Comparison of ENCODE assay signal across 8 cellular contexts in genomic region chr12:53324779-53325538, GRCh38. TPM values are rescaled to one million over a fixed set of nuclear protein-coding genes. Genes with fewer than 3 reads are reported as not detected.
DNase-seq lines count a peak whose midpoint lies in the region; ATAC-seq and TF ChIP-seq lines count a peak whose summit lies in the region.

No MANE protein-coding gene starts in this region.

- peak; percentile 72 to 84 (median 75) for DNase-seq in CD4-positive, alpha-beta memory T cell
- DNase-seq in HL-60 (ENCODE audit: low read depth in 1 of 2, low spot score in 1 of 2) (peak; percentile 80 to 85), NCI-H82 (lab: John Stamatoyannopoulos, UW) (peak; percentile 94), mesendoderm (peak; percentile 89)
- DNase-seq in activated CD8-positive, alpha-beta memory T cell treated with anti-CD3 and anti-CD28 coated beads for 1 hour (ENCODE audit: extremely low read depth in 1 of 2, low read depth in 1 of 2): peak; percentile 63 to 74
- DNase-seq in effector memory CD4-positive, alpha-beta T cell: peak; percentile 71 to 76 (median 72)
- peak; percentile 76 for DNase-seq in stimulated activated CD8-positive, alpha-beta memory T cell treated with anti-CD3 and anti-CD28 coated beads, Interleukin-12 subunit alpha, Interleukin-12 subunit beta, amount 100 ng/mL, for 4 hours (ENCODE audit: low read depth)

- H3K4ac ChIP-seq in mesendoderm (ENCODE audit: low read depth, low read length): peak overlapping the region; percentile 98

- H2BK15ac ChIP-seq in mesendoderm (replicated peaks; ENCODE audit: low read depth): peak overlapping the region; percentile 14

- peaks cover 2 to 5% of the 10 kb centered on the region in 2 donors for H3K27me3 Mint-ChIP-seq in CD4-positive, alpha-beta memory T cell

- CTCF ChIA-PET in CD4-positive, alpha-beta memory T cell (lab: Charles Lee; ENCODE audit: partially characterized antibody): interaction anchor here (0.9 to 14.0 kb wide), 14 partner anchors 10 to 184 kb away, joined by 3 to 294 read pairs (median 14); partner anchors contain the start of genes AMHR2, ITGB7, MAP3K12 and MYG1

- no peaks in the 10 kb centered on the region for H3K79me2 ChIP-seq in mesendoderm (ENCODE audit: control insufficient read depth, insufficient read depth, low read length)

- no peak overlapping the region for H2AK5ac ChIP-seq in mesendoderm (ENCODE audit: low read length)

- peak overlapping the region; percentile 86 for H3K56ac ChIP-seq in mesendoderm (ENCODE audit: low read length)

- no peaks in the 10 kb centered on the region for H3K36me3 ChIP-seq in CD4-positive, alpha-beta memory T cell (ENCODE audit: insufficient read depth, low read length)
- peaks cover 3% of the 10 kb centered on the region for H3K36me3 ChIP-seq in effector memory CD4-positive, alpha-beta T cell (ENCODE audit: control insufficient read depth, insufficient read depth, low read length)
- H3K36me3 ChIP-seq in mesendoderm (ENCODE audit: control insufficient read depth, insufficient read depth, low read length): no peaks in the 10 kb centered on the region

- H3K9me3 Mint-ChIP-seq in CD4-positive, alpha-beta memory T cell: no peaks in the 10 kb centered on the region

- H2BK120ac ChIP-seq in mesendoderm (ENCODE audit: low read depth, low read length): peak overlapping the region; percentile 96

- TF ChIP-seq CTCF in HL-60 (IDR thresholded peaks at IDR 0.05; ENCODE audit: insufficient read depth, low read length): peak; percentile 7

- no CpG with 5 or more reads among the region's 71 CpGs for WGBS in mesendoderm (ENCODE audit: extremely low coverage, insufficient coverage, low lambda C conversion rate)

- peak overlapping the region; percentile 95 to 98 (median 97) for H3K27ac Mint-ChIP-seq in CD4-positive, alpha-beta memory T cell

- H3K27ac ChIP-seq in CD4-positive, alpha-beta memory T cell (ENCODE audit: low read depth, low read length): peak overlapping the region; percentile 70
- H3K27ac ChIP-seq in HL-60 (replicated peaks) (peak overlapping the region; percentile 86), mesendoderm (ENCODE audit: low read depth, low read length) (peak overlapping the region; percentile 75)
- H3K27ac ChIP-seq in effector memory CD4-positive, alpha-beta T cell (ENCODE audit: insufficient read depth, low read length, poor library complexity, severe bottlenecking): peak overlapping the region; percentile 68

- H4K5ac ChIP-seq in mesendoderm (ENCODE audit: low read length): no peak overlapping the region

- H3K18ac ChIP-seq in mesendoderm (ENCODE audit: low read length): peak overlapping the region; percentile 99

- peaks cover 0 to 17% of the 10 kb centered on the region in 2 donors for H3K36me3 Mint-ChIP-seq in CD4-positive, alpha-beta memory T cell

- ATAC-seq in GM19452 (IDR thresholded peaks at IDR 0.05; ENCODE audit: unreplicated experiment): peak; percentile 51

- POLR2A ChIA-PET in CD4-positive, alpha-beta memory T cell (lab: Charles Lee; ENCODE audit: partially characterized antibody): interaction anchor here (0.7 to 8.9 kb wide), 19 partner anchors 20 to 319 kb away, joined by 3 to 193 read pairs (median 6); partner anchors contain the start of genes CSAD, EIF4B, MAP3K12 and MYG1

- peaks cover 2% of the 10 kb centered on the region for H3K79me1 ChIP-seq in mesendoderm (ENCODE audit: low read length)

- peak overlapping the region; percentile 88 to 98 (median 94) for H3K4me3 Mint-ChIP-seq in CD4-positive, alpha-beta memory T cell

- H3K4me2 ChIP-seq in mesendoderm (ENCODE audit: low read length): peak overlapping the region; percentile 47

- no peaks in the 10 kb centered on the region for H3K27me3 ChIP-seq in CD4-positive, alpha-beta memory T cell (ENCODE audit: insufficient read depth, low read length)
- peaks cover 8% of the 10 kb centered on the region for H3K27me3 ChIP-seq in HL-60 (ENCODE audit: insufficient read depth, poor library complexity, severe bottlenecking)
- no peaks in the 10 kb centered on the region for H3K27me3 ChIP-seq in effector memory CD4-positive, alpha-beta T cell (replicated peaks; ENCODE audit: control insufficient read depth, insufficient read depth, low read length, poor library complexity, severe bottlenecking)
- no peaks in the 10 kb centered on the region for H3K27me3 ChIP-seq in mesendoderm (ENCODE audit: insufficient read depth, low read length, poor library complexity)

- intact Hi-C loops in CD4-positive, alpha-beta memory T cell (cut with micrococcal nuclease): loop anchor here (1.0 to 2.0 kb wide), 5 partner anchors 20 to 183 kb away; partner anchors contain the start of genes ESPL1 and SP1

- H3K4me1 Mint-ChIP-seq in CD4-positive, alpha-beta memory T cell: peaks cover 24 to 50% (median 33%) of the 10 kb centered on the region in 4 donors

- H2BK5ac ChIP-seq in mesendoderm (ENCODE audit: low read length): no peak overlapping the region

- peak overlapping the region; percentile 43 for H4K8ac ChIP-seq in mesendoderm (ENCODE audit: low read depth, low read length)

- no peaks in the 10 kb centered on the region for H3K9me3 ChIP-seq in CD4-positive, alpha-beta memory T cell (ENCODE audit: control insufficient read depth in 1 of 2, low read length in 2 of 2)
- H3K9me3 ChIP-seq in effector memory CD4-positive, alpha-beta T cell (ENCODE audit: control insufficient read depth, low read length): no peaks in the 10 kb centered on the region

- peak overlapping the region; percentile 95 for H3K23ac ChIP-seq in mesendoderm (ENCODE audit: low read length)

- H3K4me3 ChIP-seq in CD4-positive, alpha-beta memory T cell (ENCODE audit: low read length in 2 of 2): peak overlapping the region; percentile 61 to 79
- H3K4me3 ChIP-seq in HL-60 (replicated peaks; ENCODE audit: insufficient read depth, low read length) (peak overlapping the region; percentile 48), mesendoderm (ENCODE audit: low read length) (peak overlapping the region; percentile 51)
- H3K4me3 ChIP-seq in effector memory CD4-positive, alpha-beta T cell (ENCODE audit: insufficient read depth, low read depth, low read length, poor library complexity, severe bottlenecking): peak overlapping the region; percentile 64

- H3K9ac ChIP-seq in mesendoderm (ENCODE audit: low read length): peak overlapping the region; percentile 89

- peaks cover 44% of the 10 kb centered on the region for H3K4me1 ChIP-seq in CD4-positive, alpha-beta memory T cell (ENCODE audit: insufficient read depth, low read length)
- H3K4me1 ChIP-seq in effector memory CD4-positive, alpha-beta T cell (ENCODE audit: control insufficient read depth, insufficient read depth, low read length, poor library complexity, severe bottlenecking): peaks cover 23% of the 10 kb centered on the region
- H3K4me1 ChIP-seq in mesendoderm (ENCODE audit: control insufficient read depth, low read depth, low read length): peaks cover 3% of the 10 kb centered on the region

RNA-seq across cellular contexts. Expression of gene AAAS, which starts 3.5 kb away (rescaled TPM):
- 10 to 100 TPM; 63.6 to 66.5 TPM for total RNA-seq in CD4-positive, alpha-beta memory T cell
- polyA plus RNA-seq in CD4-positive, alpha-beta memory T cell: 10 to 100 TPM; 32.5 to 47.8 TPM
- polyA plus RNA-seq in mesendoderm (2013, experiment 1 of 2): 45.2 TPM
- polyA plus RNA-seq in mesendoderm (2013, experiment 2 of 2): 44.8 TPM

RNA-seq across cellular contexts. Expression of gene SP7, which starts 11.2 kb away (rescaled TPM):
- not detected for total RNA-seq in CD4-positive, alpha-beta memory T cell
- polyA plus RNA-seq in CD4-positive, alpha-beta memory T cell: not detected
- 0.10 TPM for polyA plus RNA-seq in mesendoderm (2013, experiment 1 of 2)
- 0.04 TPM for polyA plus RNA-seq in mesendoderm (2013, experiment 2 of 2)

RNA-seq across cellular contexts. Expression of gene MYG1, which starts 25.5 kb away (rescaled TPM):
- 10 to 100 TPM; 46.0 to 50.8 TPM for total RNA-seq in CD4-positive, alpha-beta memory T cell
- 10 to 100 TPM; 62.4 to 78.2 TPM for polyA plus RNA-seq in CD4-positive, alpha-beta memory T cell
- 90.2 TPM for polyA plus RNA-seq in mesendoderm (2013, experiment 1 of 2)
- polyA plus RNA-seq in mesendoderm (2013, experiment 2 of 2): 93.0 TPM

RNA-seq across cellular contexts. Expression of gene PFDN5, which starts 29.6 kb away (rescaled TPM):
- 100 to 1,000 TPM; 717 to 718 TPM for total RNA-seq in CD4-positive, alpha-beta memory T cell
- 1,000 to 10,000 TPM; 1,306 to 1,410 TPM for polyA plus RNA-seq in CD4-positive, alpha-beta memory T cell
- 277 TPM for polyA plus RNA-seq in mesendoderm (2013, experiment 1 of 2)
- polyA plus RNA-seq in mesendoderm (2013, experiment 2 of 2): 277 TPM

RNA-seq across cellular contexts. Expression of gene SP1, which starts 55.0 kb away (rescaled TPM):
- 100 to 1,000 TPM; 109 to 110 TPM for total RNA-seq in CD4-positive, alpha-beta memory T cell
- 10 to 100 TPM in 1 of 2 donors, 1 to 10 TPM in 1; 4.3 to 10.6 TPM for polyA plus RNA-seq in CD4-positive, alpha-beta memory T cell
- polyA plus RNA-seq in mesendoderm (2013, experiment 1 of 2): 34.1 TPM
- 34.4 TPM for polyA plus RNA-seq in mesendoderm (2013, experiment 2 of 2)

Comparison
In these comparisons a context has a peak if more than half of its experiments do, and no peak if none do; other contexts are left out.
1. Peak in every context shown above with its lines: DNase-seq, ATAC-seq, H3K4me3 ChIP-seq and H3K27ac ChIP-seq.